In genomic region chr5:142428773-142429473, GRCh38 we compare ENCODE assay signal across 20 cellular contexts.
"Had no signal": no experiment of that assay in that cellular context is flagged by ENCODE, and none has a peak within 500 bp of the region (broad histone marks: within the 10 kb centered on the region; RNA-seq: fewer than 3 reads in every experiment).

No MANE protein-coding gene starts in this region.

- H3K4me3 ChIP-seq: dorsolateral prefrontal cortex, esophagus squamous epithelium, gastrocnemius medialis, thyroid gland had no signal

- H3K36me3 ChIP-seq: esophagus squamous epithelium, gastrocnemius medialis, thyroid gland had no signal

- H3K27me3 ChIP-seq: esophagus squamous epithelium, gastrocnemius medialis, thyroid gland had no signal

- H3K9me3 ChIP-seq: esophagus squamous epithelium, gastrocnemius medialis, thyroid gland had no signal

- H3K27ac Mint-ChIP-seq: activated CD8-positive, alpha-beta memory T cell treated with anti-CD3 and anti-CD28 coated beads, Interleukin-2, amount 10 ng/mL, durations not matched to agents 7 days and 5 days; activated CD8-positive, alpha-beta T cell treated with anti-CD3 and anti-CD28 coated beads for 36 hours; activated naive CD4-positive, alpha-beta T cell treated with anti-CD3 and anti-CD28 coated beads, Interleukin-2, amount 50 U/mL, for 72 hours; effector memory CD8-positive, alpha-beta T cell; memory B cell; natural killer cell; progenitor cell of endocrine pancreas; T-helper 17 cell had no signal

- H3K36me3 Mint-ChIP-seq: natural killer cell had no signal

- ATAC-seq: activated CD8-positive, alpha-beta memory T cell treated with anti-CD3 and anti-CD28 coated beads, Interleukin-2, amount 10 ng/mL, durations not matched to agents 7 days and 5 days; activated CD8-positive, alpha-beta T cell treated with anti-CD3 and anti-CD28 coated beads for 36 hours; activated naive CD4-positive, alpha-beta T cell treated with anti-CD3 and anti-CD28 coated beads, Interleukin-2, amount 50 U/mL, for 72 hours; effector memory CD8-positive, alpha-beta T cell; gastrocnemius medialis; natural killer cell; stimulated activated naive CD8-positive, alpha-beta T cell treated with anti-CD3 and anti-CD28 coated beads, Interleukin-15, Interleukin-2, amounts not matched to agents 100 U/mL and 50 U/mL, for 24 hours; T-helper 17 cell had no signal

- H3K9me3 Mint-ChIP-seq: central memory CD8-positive, alpha-beta T cell; effector memory CD8-positive, alpha-beta T cell; memory B cell had no signal

- H3K27ac ChIP-seq: dorsolateral prefrontal cortex, esophagus squamous epithelium, gastrocnemius medialis had no signal

- H3K4me3 Mint-ChIP-seq: activated CD8-positive, alpha-beta memory T cell treated with anti-CD3 and anti-CD28 coated beads, Interleukin-2, amount 10 ng/mL, durations not matched to agents 7 days and 5 days; activated CD8-positive, alpha-beta T cell treated with anti-CD3 and anti-CD28 coated beads for 36 hours; central memory CD8-positive, alpha-beta T cell; effector memory CD8-positive, alpha-beta T cell; memory B cell; natural killer cell; T-helper 17 cell had no signal

- H3K27me3 Mint-ChIP-seq: activated CD8-positive, alpha-beta memory T cell treated with anti-CD3 and anti-CD28 coated beads, Interleukin-2, amount 10 ng/mL, durations not matched to agents 7 days and 5 days; activated CD8-positive, alpha-beta T cell treated with anti-CD3 and anti-CD28 coated beads for 36 hours; central memory CD8-positive, alpha-beta T cell; effector memory CD8-positive, alpha-beta T cell; progenitor cell of endocrine pancreas; T-helper 17 cell had no signal

- DNase-seq: activated CD4-positive, alpha-beta T cell treated with anti-CD3 and anti-CD28 coated beads for 4 hours; activated CD4-positive, CD25-positive, alpha-beta regulatory T cell; activated CD8-positive, alpha-beta memory T cell treated with anti-CD3 and anti-CD28 coated beads, Interleukin-2, amount 10 ng/mL, durations not matched to agents 7 days and 5 days; activated CD8-positive, alpha-beta T cell treated with anti-CD3 and anti-CD28 coated beads for 36 hours; activated T-cell treated with anti-CD3 and anti-CD28 coated beads for 4 hours; dorsolateral prefrontal cortex; effector memory CD8-positive, alpha-beta T cell; esophagus squamous epithelium; gastrocnemius medialis; hypothalamus; natural killer cell; retina; stimulated activated naive CD8-positive, alpha-beta T cell treated with anti-CD3 and anti-CD28 coated beads, Interleukin-15, Interleukin-2, amounts not matched to agents 100 U/mL and 50 U/mL, for 24 hours; substantia nigra; T-helper 17 cell; thyroid gland had no signal
